In genomic region chr2:28868611-28869010, GRCh38 we compare ENCODE assay signal across 9 cellular contexts. TPM values are rescaled to one million over a fixed set of nuclear protein-coding genes. Genes with fewer than 3 reads are reported as not detected.
DNase-seq lines count a peak whose midpoint lies in the region; ATAC-seq and TF ChIP-seq lines count a peak whose summit lies in the region.
"Had no signal": no experiment of that assay in that cellular context is flagged by ENCODE, and none has a peak within 500 bp of the region (broad histone marks: within the 10 kb centered on the region; RNA-seq: fewer than 3 reads in every experiment).

No MANE protein-coding gene starts in this region.

- H3K4me3 ChIP-seq in thoracic aorta: peak overlapping the region; percentile 97

- no peak for TF ChIP-seq CTCF in thoracic aorta (IDR thresholded peaks at IDR 0.05)

- no peak overlapping the region for H3K27ac ChIP-seq in thoracic aorta

- no peaks in the 10 kb centered on the region for H3K9me3 ChIP-seq in thoracic aorta

- H3K4me1 ChIP-seq in thoracic aorta (ENCODE audit: control insufficient read depth in 1 of 2, low read depth in 2 of 2): peaks cover 24 to 31% of the 10 kb centered on the region in 2 donors

- no peaks in the 10 kb centered on the region for H3K36me3 ChIP-seq in thoracic aorta

- DNase-seq in activated naive CD4-positive, alpha-beta T cell treated with anti-CD3 and anti-CD28 coated beads, Interleukin-2, amount 50 U/mL, for 16 hours: no peak
- no peak for DNase-seq in activated T-helper 1 cell treated with anti-CD3 and anti-CD28 coated beads, Interleukin-12 subunit alpha, Interleukin-12 subunit beta, Interleukin-2, Interleukin-4 antibody, amounts not matched to agents 30 ng/mL and 10 ng/mL and 1 ng/mL, durations not matched to agents 14 hours and 24 hours and 36 hours (ENCODE audit: low spot score)
- DNase-seq in immature natural killer cell (no peak), thoracic aorta (ENCODE audit: low spot score) (no peak), SK-N-DZ (ENCODE audit: low spot score) (no peak)
- DNase-seq: NCI-H1436 treated with DMSO at 0.1 percent for 48 hours had no signal

- peaks cover 47% of the 10 kb centered on the region for H3K4me1 Mint-ChIP-seq in activated naive CD4-positive, alpha-beta T cell treated with anti-CD3 and anti-CD28 coated beads, Interleukin-2, amount 50 U/mL, for 24 hours
- H3K4me1 Mint-ChIP-seq in activated T-helper 1 cell treated with anti-CD3 and anti-CD28 coated beads, Interleukin-12 subunit alpha, Interleukin-12 subunit beta, Interleukin-2, Interleukin-4 antibody, amounts not matched to agents 30 ng/mL and 10 ng/mL and 1 ng/mL, durations not matched to agents 14 hours and 24 hours and 36 hours (ENCODE audit: low read depth): peaks cover 34% of the 10 kb centered on the region
- peaks cover 44 to 61% of the 10 kb centered on the region in 2 donors for H3K4me1 Mint-ChIP-seq in immature natural killer cell

- intact Hi-C loops in activated T-helper 1 cell treated with anti-CD3 and anti-CD28 coated beads, Interleukin-12 subunit alpha, Interleukin-12 subunit beta, Interleukin-2, Interleukin-4 antibody, amounts not matched to agents 30 ng/mL and 10 ng/mL and 1 ng/mL, durations not matched to agents 14 hours and 24 hours and 36 hours (cut with micrococcal nuclease): no loop called here

- no peak for ATAC-seq in thoracic aorta (ENCODE audit: insufficient number of reproducible peaks, low FRiP score, low read depth)
- ATAC-seq in GM19467 (IDR thresholded peaks at IDR 0.05; ENCODE audit: unreplicated experiment): no peak
- ATAC-seq in HG03354 (IDR thresholded peaks at IDR 0.05; ENCODE audit: poor library complexity, severe bottlenecking, unreplicated experiment): no peak

- no peaks in the 10 kb centered on the region for H3K27me3 Mint-ChIP-seq in activated naive CD4-positive, alpha-beta T cell treated with anti-CD3 and anti-CD28 coated beads, Interleukin-2, amount 50 U/mL, for 24 hours
- no peaks in the 10 kb centered on the region for H3K27me3 Mint-ChIP-seq in activated T-helper 1 cell treated with anti-CD3 and anti-CD28 coated beads, Interleukin-12 subunit alpha, Interleukin-12 subunit beta, Interleukin-2, Interleukin-4 antibody, amounts not matched to agents 30 ng/mL and 10 ng/mL and 1 ng/mL, durations not matched to agents 14 hours and 24 hours and 36 hours (ENCODE audit: insufficient read depth)
- peaks cover 2 to 13% (median 9%) of the 10 kb centered on the region in 3 donors for H3K27me3 Mint-ChIP-seq in immature natural killer cell (ENCODE audit: low read depth in 3 of 3)

- peaks cover 8% of the 10 kb centered on the region for H3K36me3 Mint-ChIP-seq in activated naive CD4-positive, alpha-beta T cell treated with anti-CD3 and anti-CD28 coated beads, Interleukin-2, amount 50 U/mL, for 24 hours
- peaks cover 18% of the 10 kb centered on the region for H3K36me3 Mint-ChIP-seq in activated T-helper 1 cell treated with anti-CD3 and anti-CD28 coated beads, Interleukin-12 subunit alpha, Interleukin-12 subunit beta, Interleukin-2, Interleukin-4 antibody, amounts not matched to agents 30 ng/mL and 10 ng/mL and 1 ng/mL, durations not matched to agents 14 hours and 24 hours and 36 hours (ENCODE audit: low read depth)
- H3K36me3 Mint-ChIP-seq in immature natural killer cell: peaks cover 0 to 9% (median 0%) of the 10 kb centered on the region in 3 donors

- H3K27me3 ChIP-seq in thoracic aorta (replicated peaks; ENCODE audit: insufficient read depth): no peaks in the 10 kb centered on the region

- no peaks in the 10 kb centered on the region for H3K9me3 Mint-ChIP-seq in activated naive CD4-positive, alpha-beta T cell treated with anti-CD3 and anti-CD28 coated beads, Interleukin-2, amount 50 U/mL, for 24 hours
- no peaks in the 10 kb centered on the region for H3K9me3 Mint-ChIP-seq in activated T-helper 1 cell treated with anti-CD3 and anti-CD28 coated beads, Interleukin-12 subunit alpha, Interleukin-12 subunit beta, Interleukin-2, Interleukin-4 antibody, amounts not matched to agents 30 ng/mL and 10 ng/mL and 1 ng/mL, durations not matched to agents 14 hours and 24 hours and 36 hours
- no peaks in the 10 kb centered on the region for H3K9me3 Mint-ChIP-seq in immature natural killer cell

- no peak overlapping the region for H3K27ac Mint-ChIP-seq in activated naive CD4-positive, alpha-beta T cell treated with anti-CD3 and anti-CD28 coated beads, Interleukin-2, amount 50 U/mL, for 24 hours
- H3K27ac Mint-ChIP-seq in activated T-helper 1 cell treated with anti-CD3 and anti-CD28 coated beads, Interleukin-12 subunit alpha, Interleukin-12 subunit beta, Interleukin-2, Interleukin-4 antibody, amounts not matched to agents 30 ng/mL and 10 ng/mL and 1 ng/mL, durations not matched to agents 14 hours and 24 hours and 36 hours: no peak overlapping the region
- peak overlapping the region in 3 of 6 donors; percentile 42 to 69 (median 63) for H3K27ac Mint-ChIP-seq in immature natural killer cell

- peak overlapping the region; percentile 88 for H3K4me3 Mint-ChIP-seq in activated naive CD4-positive, alpha-beta T cell treated with anti-CD3 and anti-CD28 coated beads, Interleukin-2, amount 50 U/mL, for 24 hours
- peak overlapping the region; percentile 97 for H3K4me3 Mint-ChIP-seq in activated T-helper 1 cell treated with anti-CD3 and anti-CD28 coated beads, Interleukin-12 subunit alpha, Interleukin-12 subunit beta, Interleukin-2, Interleukin-4 antibody, amounts not matched to agents 30 ng/mL and 10 ng/mL and 1 ng/mL, durations not matched to agents 14 hours and 24 hours and 36 hours
- peak overlapping the region; percentile 26 to 69 (median 62) for H3K4me3 Mint-ChIP-seq in immature natural killer cell

RNA-seq across cellular contexts. Expression of gene TRMT61B, which starts 1.5 kb away (rescaled TPM):
- 18.4 and 21.4 TPM in 2 replicates for total RNA-seq in activated T-helper 1 cell treated with anti-CD3 and anti-CD28 coated beads, Interleukin-12 subunit alpha, Interleukin-12 subunit beta, Interleukin-2, Interleukin-4 antibody, amounts not matched to agents 30 ng/mL and 10 ng/mL and 1 ng/mL, durations not matched to agents 14 hours and 24 hours and 36 hours
- polyA plus RNA-seq in immature natural killer cell: 10 to 100 TPM; 13.1 to 20.5 (median 16.3) TPM
- 10 to 100 TPM in 1 of 2 donors, 1 to 10 TPM in 1; 6.0 to 13.6 TPM for total RNA-seq in thoracic aorta
- polyA plus RNA-seq in SK-N-DZ (2014; cell fraction: cytosol; rRNA removed): 23.6 and 28.6 TPM in 2 replicates
- polyA plus RNA-seq in SK-N-DZ (2014; cell fraction: nucleus; rRNA removed): 17.4 and 37.0 TPM in 2 replicates

RNA-seq across cellular contexts. Expression of gene WDR43, which starts 25.9 kb away (rescaled TPM):
- total RNA-seq in activated T-helper 1 cell treated with anti-CD3 and anti-CD28 coated beads, Interleukin-12 subunit alpha, Interleukin-12 subunit beta, Interleukin-2, Interleukin-4 antibody, amounts not matched to agents 30 ng/mL and 10 ng/mL and 1 ng/mL, durations not matched to agents 14 hours and 24 hours and 36 hours: 188 and 190 TPM in 2 replicates
- 10 to 100 TPM; 14.2 to 24.6 (median 21.9) TPM for polyA plus RNA-seq in immature natural killer cell
- total RNA-seq in thoracic aorta: 10 to 100 TPM; 19.8 to 76.4 TPM
- 45.3 and 50.6 TPM in 2 replicates for polyA plus RNA-seq in SK-N-DZ (2014; cell fraction: cytosol; rRNA removed)
- 45.7 and 47.5 TPM in 2 replicates for polyA plus RNA-seq in SK-N-DZ (2014; cell fraction: nucleus; rRNA removed)

RNA-seq across cellular contexts. Expression of gene SPDYA, which starts 58.0 kb away (rescaled TPM):
- total RNA-seq in activated T-helper 1 cell treated with anti-CD3 and anti-CD28 coated beads, Interleukin-12 subunit alpha, Interleukin-12 subunit beta, Interleukin-2, Interleukin-4 antibody, amounts not matched to agents 30 ng/mL and 10 ng/mL and 1 ng/mL, durations not matched to agents 14 hours and 24 hours and 36 hours: 1.1 and 1.7 TPM in 2 replicates
- polyA plus RNA-seq in immature natural killer cell: not detected
- total RNA-seq in thoracic aorta: 1 to 10 TPM; 3.0 to 5.3 TPM
- polyA plus RNA-seq in SK-N-DZ (2014; cell fraction: cytosol; rRNA removed): 0.08 TPM in 1 of 2 replicates, not detected in the other
- 0.08 and 1.3 TPM in 2 replicates for polyA plus RNA-seq in SK-N-DZ (2014; cell fraction: nucleus; rRNA removed)
